Comparison of ENCODE assay signal across 8 cellular contexts in genomic region chr20:20668639-20669038, GRCh38. TPM values are rescaled to one million over a fixed set of nuclear protein-coding genes. Genes with fewer than 3 reads are reported as not detected.
DNase-seq lines count a peak whose midpoint lies in the region; ATAC-seq and FAIRE-seq lines count a peak whose summit lies in the region.

No MANE protein-coding gene starts in this region.

- intact Hi-C loops in dendritic cell treated with granulocyte-macrophage colony-stimulating factor and Interleukin-4, amounts not matched to agents 40 ng/mL and 50 ng/mL, for 4 days (cut with micrococcal nuclease), result no loop called here
- intact Hi-C loops in activated CD4-positive, alpha-beta memory T cell treated with anti-CD3 and anti-CD28 coated beads for 36 hours (cut with micrococcal nuclease), result no loop called here
- intact Hi-C loops in activated naive CD4-positive, alpha-beta T cell treated with anti-CD3 and anti-CD28 coated beads for 36 hours (cut with micrococcal nuclease), result no loop called here

- POLR2A ChIA-PET in activated CD4-positive, alpha-beta memory T cell treated with anti-CD3 and anti-CD28 coated beads for 36 hours (lab: Charles Lee), result no interaction called here

- FAIRE-seq in frontal cortex (lab: Jason Lieb, UNC), result no peak

- H3K36me3 Mint-ChIP-seq in dendritic cell treated with granulocyte-macrophage colony-stimulating factor and Interleukin-4, amounts not matched to agents 40 ng/mL and 50 ng/mL, for 4 days (ENCODE audit: low read depth), result no peaks in the 10 kb centered on the region
- H3K36me3 Mint-ChIP-seq in activated CD4-positive, alpha-beta memory T cell treated with anti-CD3 and anti-CD28 coated beads for 36 hours, result peaks cover under 1% of the 10 kb centered on the region
- H3K36me3 Mint-ChIP-seq in activated T-cell treated with anti-CD3 and anti-CD28 coated beads, Interleukin-2, amount 50 U/mL, for 24 hours (ENCODE audit: low read depth), result peaks cover 3% of the 10 kb centered on the region
- peaks cover 3% of the 10 kb centered on the region for H3K36me3 Mint-ChIP-seq in activated naive CD4-positive, alpha-beta T cell treated with anti-CD3 and anti-CD28 coated beads for 36 hours (ENCODE audit: low read depth)

- CTCF ChIA-PET in activated CD4-positive, alpha-beta memory T cell treated with anti-CD3 and anti-CD28 coated beads for 36 hours (lab: Charles Lee), result interaction anchor here (1.2 kb wide), 1 partner anchor 154 kb away, joined by 3 read pairs; no protein-coding TSS in a partner anchor
- CTCF ChIA-PET in activated naive CD4-positive, alpha-beta T cell treated with anti-CD3 and anti-CD28 coated beads for 36 hours (lab: Charles Lee), result interaction anchor here (0.6 to 2.0 kb wide), 2 partner anchors 156 to 192 kb away, joined by 4 to 7 read pairs; no protein-coding TSS in a partner anchor

- H3K4me1 Mint-ChIP-seq in dendritic cell treated with granulocyte-macrophage colony-stimulating factor and Interleukin-4, amounts not matched to agents 40 ng/mL and 50 ng/mL, for 4 days (ENCODE audit: low read depth), result peaks cover 33% of the 10 kb centered on the region
- peaks cover 7% of the 10 kb centered on the region for H3K4me1 Mint-ChIP-seq in activated CD4-positive, alpha-beta memory T cell treated with anti-CD3 and anti-CD28 coated beads for 36 hours (ENCODE audit: low read depth)
- peaks cover 25% of the 10 kb centered on the region for H3K4me1 Mint-ChIP-seq in activated T-cell treated with anti-CD3 and anti-CD28 coated beads, Interleukin-2, amount 50 U/mL, for 24 hours (ENCODE audit: low read depth)
- peaks cover 26% of the 10 kb centered on the region for H3K4me1 Mint-ChIP-seq in activated naive CD4-positive, alpha-beta T cell treated with anti-CD3 and anti-CD28 coated beads for 36 hours (ENCODE audit: low read depth)

- H3K4me3 Mint-ChIP-seq in dendritic cell treated with granulocyte-macrophage colony-stimulating factor and Interleukin-4, amounts not matched to agents 40 ng/mL and 50 ng/mL, for 4 days, result no peak overlapping the region
- H3K4me3 Mint-ChIP-seq in activated CD4-positive, alpha-beta memory T cell treated with anti-CD3 and anti-CD28 coated beads for 36 hours, result no peak overlapping the region
- no peak overlapping the region for H3K4me3 Mint-ChIP-seq in activated T-cell treated with anti-CD3 and anti-CD28 coated beads, Interleukin-2, amount 50 U/mL, for 24 hours
- no peak overlapping the region for H3K4me3 Mint-ChIP-seq in activated naive CD4-positive, alpha-beta T cell treated with anti-CD3 and anti-CD28 coated beads for 36 hours

- ATAC-seq in GM21381 (IDR thresholded peaks at IDR 0.05; ENCODE audit: unreplicated experiment), result peak; percentile 98
- peak; percentile 99 for ATAC-seq in HG03469 (IDR thresholded peaks at IDR 0.05; ENCODE audit: unreplicated experiment)

- H3K9me3 Mint-ChIP-seq in dendritic cell treated with granulocyte-macrophage colony-stimulating factor and Interleukin-4, amounts not matched to agents 40 ng/mL and 50 ng/mL, for 4 days, result no peaks in the 10 kb centered on the region
- H3K9me3 Mint-ChIP-seq in activated CD4-positive, alpha-beta memory T cell treated with anti-CD3 and anti-CD28 coated beads for 36 hours, result no peaks in the 10 kb centered on the region
- no peaks in the 10 kb centered on the region for H3K9me3 Mint-ChIP-seq in activated T-cell treated with anti-CD3 and anti-CD28 coated beads, Interleukin-2, amount 50 U/mL, for 24 hours
- H3K9me3 Mint-ChIP-seq in activated naive CD4-positive, alpha-beta T cell treated with anti-CD3 and anti-CD28 coated beads for 36 hours, result no peaks in the 10 kb centered on the region

- peak overlapping the region; percentile 57 for H3K27ac Mint-ChIP-seq in dendritic cell treated with granulocyte-macrophage colony-stimulating factor and Interleukin-4, amounts not matched to agents 40 ng/mL and 50 ng/mL, for 4 days
- H3K27ac Mint-ChIP-seq in activated CD4-positive, alpha-beta memory T cell treated with anti-CD3 and anti-CD28 coated beads for 36 hours, result no peak overlapping the region
- no peak overlapping the region for H3K27ac Mint-ChIP-seq in activated T-cell treated with anti-CD3 and anti-CD28 coated beads, Interleukin-2, amount 50 U/mL, for 24 hours
- no peak overlapping the region for H3K27ac Mint-ChIP-seq in activated naive CD4-positive, alpha-beta T cell treated with anti-CD3 and anti-CD28 coated beads for 36 hours

- DNase-seq in GF-D8 (lab: John Stamatoyannopoulos, UW) (peak; percentile 14), frontal cortex (ENCODE audit: low spot score in 2 of 2) (no peak)
- DNase-seq in activated CD4-positive, alpha-beta memory T cell treated with anti-CD3 and anti-CD28 coated beads for 36 hours, result no peak
- DNase-seq in activated T-cell treated with anti-CD3 and anti-CD28 coated beads, Interleukin-2, amount 50 U/mL, for 24 hours, result no peak
- no peak for DNase-seq in activated naive CD4-positive, alpha-beta T cell treated with anti-CD3 and anti-CD28 coated beads for 36 hours

- H3K27me3 Mint-ChIP-seq in dendritic cell treated with granulocyte-macrophage colony-stimulating factor and Interleukin-4, amounts not matched to agents 40 ng/mL and 50 ng/mL, for 4 days, result no peaks in the 10 kb centered on the region
- H3K27me3 Mint-ChIP-seq in activated CD4-positive, alpha-beta memory T cell treated with anti-CD3 and anti-CD28 coated beads for 36 hours, result no peaks in the 10 kb centered on the region
- H3K27me3 Mint-ChIP-seq in activated T-cell treated with anti-CD3 and anti-CD28 coated beads, Interleukin-2, amount 50 U/mL, for 24 hours, result no peaks in the 10 kb centered on the region
- no peaks in the 10 kb centered on the region for H3K27me3 Mint-ChIP-seq in activated naive CD4-positive, alpha-beta T cell treated with anti-CD3 and anti-CD28 coated beads for 36 hours (ENCODE audit: low read depth)

RNA-seq across cellular contexts. Expression of gene RALGAPA2, which starts 43.8 kb away (rescaled TPM):
- 10 to 100 TPM; 15.9 to 16.6 TPM for total RNA-seq in activated CD4-positive, alpha-beta memory T cell treated with anti-CD3 and anti-CD28 coated beads for 36 hours
- total RNA-seq in frontal cortex, result 45.7 TPM
- 10 to 100 TPM; 13.6 to 13.7 TPM for total RNA-seq in activated naive CD4-positive, alpha-beta T cell treated with anti-CD3 and anti-CD28 coated beads for 36 hours
